8 cellular contexts compared by ENCODE assay signal in the genomic region with DNA sequence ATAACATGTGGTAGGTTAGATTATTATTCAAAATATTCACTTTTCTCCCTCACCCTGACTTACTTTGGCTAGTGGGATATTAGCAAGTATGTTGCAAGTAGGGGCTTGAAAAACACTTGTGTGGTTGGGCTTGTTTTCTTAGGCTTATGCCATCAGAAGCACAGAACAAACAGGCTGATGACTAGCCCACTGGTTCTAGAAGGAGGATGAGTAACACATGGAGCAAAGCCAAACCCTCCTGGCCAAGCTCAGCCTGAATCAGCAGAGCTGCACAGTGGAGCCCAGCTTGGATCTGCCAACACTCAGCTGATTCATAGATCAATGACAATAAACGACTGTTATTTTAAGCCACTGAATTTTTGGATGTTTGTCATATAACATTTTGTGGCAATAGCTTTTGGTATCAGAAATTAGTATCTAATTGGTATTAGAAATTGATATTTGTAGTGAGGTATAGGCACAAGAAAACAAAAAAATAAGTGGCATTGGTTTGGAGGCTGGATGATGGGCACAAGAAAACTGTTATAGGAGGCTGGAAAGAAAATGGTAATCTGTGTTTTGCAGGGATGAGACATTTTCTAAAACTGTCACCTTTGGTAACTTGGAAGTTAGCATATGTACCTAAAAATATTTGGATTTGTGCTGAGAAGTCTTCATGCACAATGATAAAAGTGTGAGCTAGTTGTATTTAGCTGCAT. TPM values are rescaled to one million over a fixed set of nuclear protein-coding genes. Genes with fewer than 3 reads are reported as not detected.
DNase-seq lines count a peak whose midpoint lies in the region; TF ChIP-seq lines count a peak whose summit lies in the region.

No MANE protein-coding gene starts in this region.

- H3K14ac ChIP-seq in mesenchymal stem cell (ENCODE audit: low read length in 2 of 2): no peak overlapping the region

- H3K4me3 ChIP-seq in AG04450 (ENCODE audit: low read depth, low read length) (no peak overlapping the region), mesenchymal stem cell (ENCODE audit: insufficient read depth in 1 of 2, low read depth in 1 of 2, low read length in 2 of 2) (no peak overlapping the region)

- no peak overlapping the region for H3K9ac ChIP-seq in mesenchymal stem cell (ENCODE audit: low read length)

- TF ChIP-seq CTCF in AG04450 (IDR thresholded peaks at IDR 0.05; ENCODE audit: low read depth, low read length): no peak

- CTCF ChIA-PET in AG04450 (lab: Charles Lee): interaction anchor here (0.9 to 4.2 kb wide), 3 partner anchors 11 to 359 kb away, joined by 3 to 44 read pairs (median 24); a partner anchor contains a TSS

- H3K27me3 ChIP-seq in AG04450 (ENCODE audit: control insufficient read depth, insufficient read depth, low read length) (peaks cover 28% of the 10 kb centered on the region), mesenchymal stem cell (ENCODE audit: control insufficient read depth in 1 of 2, insufficient read depth in 1 of 2, low read length in 2 of 2) (peaks cover 0 to 46% of the 10 kb centered on the region in 2 experiments)

- H2AK5ac ChIP-seq in mesenchymal stem cell (ENCODE audit: low read length, severe bottlenecking): no peak overlapping the region

- H2BK12ac ChIP-seq in mesenchymal stem cell (ENCODE audit: low read length in 2 of 2): no peak overlapping the region

- no peaks in the 10 kb centered on the region for H3K79me1 ChIP-seq in mesenchymal stem cell (replicated peaks; ENCODE audit: low read length, poor library complexity, severe bottlenecking)

- no peak overlapping the region for H3K4ac ChIP-seq in mesenchymal stem cell (ENCODE audit: low read depth in 1 of 2, low read length in 2 of 2)

- H2BK5ac ChIP-seq in mesenchymal stem cell (ENCODE audit: low read depth, low read length, poor library complexity, severe bottlenecking): no peak overlapping the region

- H3K9me3 ChIP-seq in AG04450 (ENCODE audit: control insufficient read depth, insufficient read depth, low read length) (no peaks in the 10 kb centered on the region), mesenchymal stem cell (ENCODE audit: control insufficient read depth, low read length) (no peaks in the 10 kb centered on the region)

- H2BK15ac ChIP-seq in mesenchymal stem cell (ENCODE audit: low read depth, poor library complexity, severe bottlenecking): no peak overlapping the region

- no peak overlapping the region for H3K23ac ChIP-seq in mesenchymal stem cell (ENCODE audit: low read length in 2 of 2)

- POLR2A ChIA-PET in AG04450 (lab: Yijun Ruan, JAX): interaction anchor here (0.7 kb wide), 1 partner anchor 179 kb away, joined by 4 read pairs; no protein-coding TSS in a partner anchor

- 6% methylated on average over 1 of the region's 1 CpG for WGBS in mesenchymal stem cell

- H3K27ac ChIP-seq in AG04450 (ENCODE audit: low read depth, low read length) (no peak overlapping the region), cingulate gyrus (ENCODE audit: low read depth, low read length) (peak overlapping the region; percentile 71), mesenchymal stem cell (ENCODE audit: low read length, poor library complexity, severe bottlenecking) (no peak overlapping the region)

- H3K36me3 ChIP-seq in mesenchymal stem cell (ENCODE audit: control insufficient read depth in 1 of 2, insufficient read depth in 2 of 2, low read depth in 1 of 2, low read length in 2 of 2): no peaks in the 10 kb centered on the region

- no peak overlapping the region for H2AFZ ChIP-seq in mesenchymal stem cell (ENCODE audit: low read depth, low read length)

- H3K4me2 ChIP-seq in mesenchymal stem cell (ENCODE audit: low read length, poor library complexity, severe bottlenecking): no peak overlapping the region

- H4K91ac ChIP-seq in mesenchymal stem cell (ENCODE audit: low read length): no peak overlapping the region

- no peak overlapping the region for H4K8ac ChIP-seq in mesenchymal stem cell (ENCODE audit: low read length)

- DNase-seq in AG04450 (ENCODE audit: low read depth, low spot score) (peak; percentile 90), NCI-H2029 treated with DMSO at 0.1 percent for 48 hours (lab: John Stamatoyannopoulos, UW) (peak; percentile 81), mesenchymal stem cell (peak; percentile 94), SW480 (ENCODE audit: low spot score) (no peak), activated T-cell treated with anti-CD3 and anti-CD28 coated beads for 4 hours (no peak)
- no peak for DNase-seq in activated effector memory CD4-positive, alpha-beta T cell treated with Interleukin-2 at 50 U/mL for 16 hours
- DNase-seq in activated CD4-positive, CD25-positive, alpha-beta regulatory T cell treated with anti-CD3 and anti-CD28 coated beads, Interleukin-2, amount 50 U/mL, for 72 hours: no peak

- H3K4me1 ChIP-seq in mesenchymal stem cell (ENCODE audit: control insufficient read depth, insufficient read depth, low read depth, low read length): peaks cover 4% of the 10 kb centered on the region

- no peak overlapping the region for H3K18ac ChIP-seq in mesenchymal stem cell (ENCODE audit: low read depth in 1 of 2, low read length in 2 of 2)

- H2BK120ac ChIP-seq in mesenchymal stem cell (ENCODE audit: low read depth, low read length): no peak overlapping the region

RNA-seq across cellular contexts. Expression of a gene that starts 46.1 kb away (rescaled TPM):
- polyA plus RNA-seq in AG04450 (2011; rRNA removed): 7.3 TPM in 2 replicates
- polyA minus RNA-seq in AG04450 (2011; rRNA and poly(A)+ RNA removed): 3.9 TPM in 2 replicates
- 6.6 TPM for polyA plus RNA-seq in mesenchymal stem cell (2013, experiment 1 of 2)
- polyA plus RNA-seq in mesenchymal stem cell (2013, experiment 2 of 2): 6.6 TPM

Comparison
In these comparisons a context has a peak if more than half of its experiments do, and no peak if none do; other contexts are left out.
1. DNase-seq: peak in AG04450 (single experiment), NCI-H2029 treated with DMSO at 0.1 percent for 48 hours (single experiment) and mesenchymal stem cell (single experiment); none in activated effector memory CD4-positive, alpha-beta T cell treated with Interleukin-2 at 50 U/mL for 16 hours (single experiment), SW480 (single experiment), activated CD4-positive, CD25-positive, alpha-beta regulatory T cell treated with anti-CD3 and anti-CD28 coated beads, Interleukin-2, amount 50 U/mL, for 72 hours (single experiment) and activated T-cell treated with anti-CD3 and anti-CD28 coated beads for 4 hours (single experiment).